In genomic region chr12:56298828-56299227, GRCh38 we compare ENCODE assay signal across 8 cellular contexts. TPM values are rescaled to one million over a fixed set of nuclear protein-coding genes. Genes with fewer than 3 reads are reported as not detected.
DNase-seq lines count a peak whose midpoint lies in the region; ATAC-seq and TF ChIP-seq lines count a peak whose summit lies in the region.

No MANE protein-coding gene starts in this region.

- H4K20me1 ChIP-seq in GM23338 (replicated peaks; ENCODE audit: insufficient read depth) (peaks cover 20% of the 10 kb centered on the region), fibroblast of lung (ENCODE audit: control insufficient read depth, extremely low read depth, insufficient read depth, low read length) (no peaks in the 10 kb centered on the region)

- H3K36me3 Mint-ChIP-seq in GM23338 (ENCODE audit: low read depth) (peaks cover 32% of the 10 kb centered on the region; the same call in 2 of the 3 replicates), T-cell (peaks cover 17% of the 10 kb centered on the region)

- no peak for DNase-seq in GM23338 (ENCODE audit: low spot score)
- DNase-seq in T-cell, result no peak
- no peak for DNase-seq in fibroblast of lung (ENCODE audit: low read depth in 2 of 2)
- DNase-seq in gastrocnemius medialis, result no peak
- no peak for DNase-seq in NCI-H345 (lab: John Stamatoyannopoulos, UW)
- DNase-seq in hypothalamus (lab: John Stamatoyannopoulos, UW), result no peak

- H3K27ac Mint-ChIP-seq in GM23338 (no peak overlapping the region), T-cell (peak overlapping the region; percentile 92 to 94)

- ATAC-seq in GM23338, result no peak
- ATAC-seq in T-cell (replicated peaks in 1 of 4), result no peak
- ATAC-seq in gastrocnemius medialis, result no peak
- ATAC-seq in HG03045 (IDR thresholded peaks at IDR 0.05; ENCODE audit: unreplicated experiment), result no peak
- ATAC-seq in HG03135 (IDR thresholded peaks at IDR 0.05; ENCODE audit: unreplicated experiment), result no peak

- H3K36me3 ChIP-seq in GM23338 (ENCODE audit: insufficient read depth) (peaks cover 14% of the 10 kb centered on the region; the same call in 1 of the 2 replicates), fibroblast of lung (ENCODE audit: control insufficient read depth, insufficient read depth, low read length) (no peaks in the 10 kb centered on the region), gastrocnemius medialis (no peaks in the 10 kb centered on the region)

- H3K4me2 ChIP-seq in GM23338 (peak overlapping the region; percentile 98), fibroblast of lung (ENCODE audit: extremely low read depth, insufficient read depth, low read length) (peak overlapping the region; percentile 77)

- H3K4me3 ChIP-seq in GM23338, result peak overlapping the region; percentile 99
- peak overlapping the region; percentile 66 to 98 (median 86) for H3K4me3 ChIP-seq in fibroblast of lung (replicated peaks in 1 of 4; ENCODE audit: control extremely low read depth in 1 of 4, insufficient read depth in 1 of 4, low read depth in 3 of 4, low read length in 4 of 4)
- peak overlapping the region; percentile 74 to 95 (median 86) for H3K4me3 ChIP-seq in gastrocnemius medialis

- peaks cover 20% of the 10 kb centered on the region for H3F3A ChIP-seq in GM23338 (replicated peaks; ENCODE audit: low read depth)

- H3K4me1 Mint-ChIP-seq in GM23338 (peaks cover 19% of the 10 kb centered on the region), T-cell (peaks cover 59 to 66% (median 63%) of the 10 kb centered on the region in 3 donors)

- H2AFZ ChIP-seq in GM23338 (no peak overlapping the region), fibroblast of lung (ENCODE audit: low read length) (no peak overlapping the region)

- CTCF ChIA-PET in T-cell (lab: Charles Lee), result interaction anchor here (0.5 to 1.7 kb wide), 7 partner anchors 18 to 329 kb away, joined by 3 to 7 read pairs (median 4); partner anchors contain the start of genes ANKRD52 (in 1 of the 2) and STAT2 (in 1 of the 2)

- H3K79me2 ChIP-seq in GM23338 (replicated peaks; ENCODE audit: insufficient read depth), result peaks cover 60% of the 10 kb centered on the region
- H3K79me2 ChIP-seq in fibroblast of lung (ENCODE audit: control insufficient read depth, insufficient read depth, low read length), result peaks cover 56% of the 10 kb centered on the region

- H3K9ac ChIP-seq in fibroblast of lung (ENCODE audit: insufficient read depth, low read length), result no peak overlapping the region

- intact Hi-C loops in gastrocnemius medialis (cut with DNase I; ENCODE audit: low total_unique reads), result no loop called here

- H3K27me3 Mint-ChIP-seq in GM23338 (ENCODE audit: insufficient read depth, low read depth, poor library complexity), result peaks cover 11% of the 10 kb centered on the region
- H3K27me3 Mint-ChIP-seq in T-cell, result no peaks in the 10 kb centered on the region

- H3K4me3 Mint-ChIP-seq in GM23338, result peak overlapping the region; percentile 99
- peak overlapping the region; percentile 91 to 94 (median 92) for H3K4me3 Mint-ChIP-seq in T-cell

- no peak for TF ChIP-seq POLR2A in gastrocnemius medialis (IDR thresholded peaks at IDR 0.05)

- no peak for TF ChIP-seq CTCF in GM23338 (conservative IDR thresholded peaks at IDR 0.05; ENCODE audit: low read depth in 2 of 2)
- TF ChIP-seq CTCF in fibroblast of lung (conservative IDR thresholded peaks at IDR 0.05 in 1 of 2, IDR thresholded peaks at IDR 0.05 in 1 of 2; ENCODE audit: low read depth in 1 of 2, low read length in 2 of 2), result no peak
- TF ChIP-seq CTCF in gastrocnemius medialis (IDR thresholded peaks at IDR 0.05 in 4 of 5, conservative IDR thresholded peaks at IDR 0.05 in 1 of 5), result no peak

- H3K9me3 ChIP-seq in fibroblast of lung (ENCODE audit: control insufficient read depth, insufficient read depth, low read depth, low read length) (no peaks in the 10 kb centered on the region), gastrocnemius medialis (no peaks in the 10 kb centered on the region)

- no peaks in the 10 kb centered on the region for H3K9me2 ChIP-seq in GM23338 (ENCODE audit: insufficient read depth)

- POLR2A ChIA-PET in T-cell (lab: Charles Lee), result interaction anchor here (0.7 to 1.0 kb wide), 2 partner anchors 32 to 61 kb away, joined by 3 to 6 read pairs; partner anchors contain the start of gene STAT2 (in 1 of the 2)

- H3K4me1 ChIP-seq in GM23338 (ENCODE audit: insufficient read depth) (peaks cover 18% of the 10 kb centered on the region), fibroblast of lung (ENCODE audit: control insufficient read depth, extremely low read depth, insufficient read depth, low read length) (peaks cover 9% of the 10 kb centered on the region), gastrocnemius medialis (peaks cover 78 to 83% of the 10 kb centered on the region in 2 donors)

- H3K9me3 Mint-ChIP-seq in GM23338, result no peaks in the 10 kb centered on the region; the same call in 2 of the 3 replicates
- no peaks in the 10 kb centered on the region for H3K9me3 Mint-ChIP-seq in T-cell

- H3K27me3 ChIP-seq in GM23338 (ENCODE audit: insufficient read depth), result no peaks in the 10 kb centered on the region
- no peaks in the 10 kb centered on the region for H3K27me3 ChIP-seq in fibroblast of lung (ENCODE audit: control insufficient read depth, insufficient read depth, low read length)
- H3K27me3 ChIP-seq in gastrocnemius medialis, result no peaks in the 10 kb centered on the region

- in situ Hi-C loops in gastrocnemius medialis (cut with MboI; ENCODE audit: low sequenced_read_pairs in 4 of 4), result no loop called here

- H3K27ac ChIP-seq in GM23338 (ENCODE audit: low read depth) (no peak overlapping the region), fibroblast of lung (ENCODE audit: insufficient read depth, low read length) (no peak overlapping the region), gastrocnemius medialis (peak overlapping the region; percentile 91 to 97 (median 94))

TF ChIP-seq in GM23338, 12 proteins besides CTCF, POLR2A, EP300 and RAD21 (continues in another document):
- TF ChIP-seq NANOG (IDR thresholded peaks at IDR 0.05; ENCODE audit: borderline replicate concordance) (no peak), JUNB (IDR thresholded peaks at IDR 0.05; ENCODE audit: unreplicated experiment) (no peak)

RNA-seq across cellular contexts. Expression of gene CS, which starts 1.3 kb away (rescaled TPM):
- 163 and 166 TPM in 2 replicates for total RNA-seq in GM23338 (2014; rRNA removed; shearing (Covaris generic))
- 54.5 and 63.3 TPM in 2 replicates for polyA plus RNA-seq in GM23338 (2016; fragmentation: Nextera tagmentation; extraction: Ambion mirVana)
- total RNA-seq in T-cell, result 100 to 1,000 TPM; 135 to 166 (median 159) TPM
- total RNA-seq in fibroblast of lung, result 70.4 and 117 TPM in 2 replicates
- 170 and 228 TPM in 2 replicates for polyA plus RNA-seq in fibroblast of lung
- 107 and 145 TPM in 2 replicates for polyA plus RNA-seq in fibroblast of lung (2012)
- polyA minus RNA-seq in fibroblast of lung (ENCODE audit: low replicate concordance), result 261 and 328 TPM in 2 replicates
- total RNA-seq in gastrocnemius medialis, result 100 to 1,000 TPM; 211 to 359 (median 271) TPM

RNA-seq across cellular contexts. Expression of gene CNPY2, which starts 17.0 kb away (rescaled TPM):
- 107 and 119 TPM in 2 replicates for total RNA-seq in GM23338 (2014; rRNA removed; shearing (Covaris generic))
- polyA plus RNA-seq in GM23338 (2016; fragmentation: Nextera tagmentation; extraction: Ambion mirVana) (316 and 317 TPM in 2 replicates), fibroblast of lung (124 and 142 TPM in 2 replicates)
- total RNA-seq in T-cell (10 to 100 TPM; 52.9 to 92.8 (median 90.8) TPM), fibroblast of lung (47.3 and 48.2 TPM in 2 replicates), gastrocnemius medialis (10 to 100 TPM; 21.7 to 59.1 (median 28.4) TPM)
- polyA plus RNA-seq in fibroblast of lung (2012), result 101 and 120 TPM in 2 replicates
- polyA minus RNA-seq in fibroblast of lung (ENCODE audit: low replicate concordance), result 48.6 and 85.9 TPM in 2 replicates

RNA-seq across cellular contexts. Expression of gene COQ10A, which starts 32.1 kb away (rescaled TPM):
- total RNA-seq in GM23338 (2014; rRNA removed; shearing (Covaris generic)), result 15.2 and 17.8 TPM in 2 replicates
- polyA plus RNA-seq in GM23338 (2016; fragmentation: Nextera tagmentation; extraction: Ambion mirVana) (12.0 and 12.8 TPM in 2 replicates), fibroblast of lung (14.2 and 16.2 TPM in 2 replicates)
- total RNA-seq in T-cell (10 to 100 TPM; 29.9 to 38.4 (median 31.9) TPM), fibroblast of lung (6.4 and 9.1 TPM in 2 replicates), gastrocnemius medialis (10 to 100 TPM; 17.7 to 90.1 (median 54.5) TPM)
- polyA plus RNA-seq in fibroblast of lung (2012), result 5.9 and 8.4 TPM in 2 replicates
- polyA minus RNA-seq in fibroblast of lung (ENCODE audit: low replicate concordance), result 5.3 and 5.6 TPM in 2 replicates

RNA-seq across cellular contexts. Expression of gene PAN2, which starts 35.0 kb away (rescaled TPM):
- total RNA-seq in GM23338 (2014; rRNA removed; shearing (Covaris generic)), result 27.2 and 35.7 TPM in 2 replicates
- polyA plus RNA-seq in GM23338 (2016; fragmentation: Nextera tagmentation; extraction: Ambion mirVana) (9.1 and 11.5 TPM in 2 replicates), fibroblast of lung (11.4 and 17.3 TPM in 2 replicates)
- total RNA-seq in T-cell (100 to 1,000 TPM; 126 to 187 (median 164) TPM), fibroblast of lung (18.5 and 25.9 TPM in 2 replicates), gastrocnemius medialis (10 to 100 TPM in 2 of 4 donors, 1 to 10 TPM in 2; 7.8 to 33.0 (median 11.6) TPM)
- 8.5 and 10.4 TPM in 2 replicates for polyA plus RNA-seq in fibroblast of lung (2012)
- 23.6 and 62.2 TPM in 2 replicates for polyA minus RNA-seq in fibroblast of lung (ENCODE audit: low replicate concordance)

RNA-seq across cellular contexts. Expression of gene IL23A, which starts 39.9 kb away (rescaled TPM):
- 2.5 and 3.2 TPM in 2 replicates for total RNA-seq in GM23338 (2014; rRNA removed; shearing (Covaris generic))
- polyA plus RNA-seq in GM23338 (2016; fragmentation: Nextera tagmentation; extraction: Ambion mirVana), result 8.0 and 9.3 TPM in 2 replicates
- 10 to 100 TPM; 16.3 to 29.9 (median 27.6) TPM for total RNA-seq in T-cell
- total RNA-seq in fibroblast of lung, result 0.17 TPM in 1 of 2 replicates, not detected in the other
- polyA plus RNA-seq in fibroblast of lung, result 0.12 TPM in 1 of 2 replicates, not detected in the other
- 0.15 TPM in 1 of 2 replicates, not detected in the other for polyA plus RNA-seq in fibroblast of lung (2012)
- 2.4 TPM in 1 of 2 replicates, not detected in the other for polyA minus RNA-seq in fibroblast of lung (ENCODE audit: low replicate concordance)
- total RNA-seq in gastrocnemius medialis, result not detected

Comparison
In these comparisons a context has a peak if more than half of its experiments do, and no peak if none do; other contexts are left out.
1. H3K27ac ChIP-seq: peak in gastrocnemius medialis (4 of 4); none in GM23338 (single experiment) and fibroblast of lung (single experiment).
2. Peak in every context shown above with its lines, with median percentiles within 50 percentile points of each other: H3K4me3 ChIP-seq.